Comparison of ENCODE assay signal across 8 cellular contexts in genomic region chr13:46797468-46798237, GRCh38. TPM values are rescaled to one million over a fixed set of nuclear protein-coding genes. Genes with fewer than 3 reads are reported as not detected.
DNase-seq lines count a peak whose midpoint lies in the region; ATAC-seq, FAIRE-seq and TF ChIP-seq lines count a peak whose summit lies in the region.

No MANE protein-coding gene starts in this region.

- no peaks in the 10 kb centered on the region for H3K27me3 ChIP-seq in HUES6 (ENCODE audit: control insufficient read depth, insufficient read depth, low read length)
- H3K27me3 ChIP-seq in GM12878 (replicated peaks in 1 of 2; ENCODE audit: control insufficient read depth in 2 of 2, insufficient read depth in 2 of 2, low read length in 1 of 2), result no peaks in the 10 kb centered on the region
- H3K27me3 ChIP-seq in tibial artery, result no peaks in the 10 kb centered on the region

- peak overlapping the region; percentile 98 for H2AFZ ChIP-seq in GM12878 (ENCODE audit: control insufficient read depth, low read depth, low read length)

- intact Hi-C loops in GM12878 (cut with micrococcal nuclease; ENCODE audit: unreplicated experiment) (no loop called here), lower leg skin (cut with DNase I; ENCODE audit: low total_unique reads) (loop anchor here (10.0 kb wide), 1 partner anchor 1237 kb away; the partner anchor contains the start of gene NUDT15), tibial artery (cut with DNase I; ENCODE audit: low total_unique reads) (loop anchor here (10.0 kb wide), 1 partner anchor 287 kb away; no protein-coding TSS in a partner anchor)

- H3K36me3 ChIP-seq in HUES6 (ENCODE audit: control insufficient read depth, insufficient read depth, low read length), result no peaks in the 10 kb centered on the region
- H3K36me3 ChIP-seq in GM12878 (ENCODE audit: control insufficient read depth in 2 of 2, insufficient read depth in 2 of 2, low read length in 1 of 2), result no peaks in the 10 kb centered on the region
- H3K36me3 ChIP-seq in tibial artery, result no peaks in the 10 kb centered on the region

- TF ChIP-seq CTCF in A549 (IDR thresholded peaks at IDR 0.05) (no peak), GM12878 (IDR thresholded peaks at IDR 0.05 in 2 of 3, conservative IDR thresholded peaks at IDR 0.05 in 1 of 3; ENCODE audit: control insufficient read depth in 2 of 3, extremely low read depth in 1 of 3, insufficient read depth in 1 of 3, low read depth in 3 of 3, low read length in 3 of 3) (no peak), lower leg skin (IDR thresholded peaks at IDR 0.05) (no peak), tibial artery (IDR thresholded peaks at IDR 0.05) (no peak)

- no peaks in the 10 kb centered on the region for H4K20me1 ChIP-seq in GM12878 (ENCODE audit: control insufficient read depth, insufficient read depth)

- in situ Hi-C loops in GM12878 (cut with MboI), result no loop called here

- CTCF ChIA-PET in A549 (lab: Yijun Ruan, JAX) (no interaction called here), GM12878 (lab: Yijun Ruan, JAX) (interaction anchor here (1.1 to 1.5 kb wide), 2 partner anchors 20 to 32 kb away, joined by 3 read pairs; no protein-coding TSS in a partner anchor)

- WGBS in A549 (ENCODE audit: missing lambda C conversion rate), result 59% methylated on average over 11 of the region's 11 CpGs
- WGBS in GM12878 (ENCODE audit: insufficient coverage, insufficient replicate concordance, low lambda C conversion rate, missing lambda C conversion rate), result 53% methylated on average over 11 of the region's 11 CpGs
- 24 to 37% methylated on average over 10 to 11 of the region's 11 CpGs for WGBS in lower leg skin, 2 donors

- peaks cover 32% of the 10 kb centered on the region for H3K79me2 ChIP-seq in GM12878 (ENCODE audit: control insufficient read depth, insufficient read depth, low read length)

- SMC1A ChIA-PET in GM12878 (lab: Charles Lee; ENCODE audit: uncharacterized antibody, unreplicated experiment), result interaction anchor here (0.7 kb wide), 1 partner anchor 559 kb away, joined by 3 read pairs; no protein-coding TSS in a partner anchor

- ATAC-seq in A549 (no peak), GM12878 (no peak), GM21723 (IDR thresholded peaks at IDR 0.05; ENCODE audit: unreplicated experiment) (no peak), GM21619 (IDR thresholded peaks at IDR 0.05; ENCODE audit: unreplicated experiment) (no peak)

- BruUV-seq in GM12878 (replicated peaks; lab: Mats Ljungman, UMichigan), result no TSS peak

- no peaks in the 10 kb centered on the region for H3K9me3 ChIP-seq in A549
- no peaks in the 10 kb centered on the region for H3K9me3 ChIP-seq in HUES6 (ENCODE audit: control insufficient read depth, insufficient read depth, low read depth, low read length)
- H3K9me3 ChIP-seq in GM12878 (replicated peaks; ENCODE audit: control insufficient read depth, insufficient read depth, low read length), result no peaks in the 10 kb centered on the region
- H3K9me3 ChIP-seq in tibial artery, result no peaks in the 10 kb centered on the region

- H3K27ac ChIP-seq in A549 (peak overlapping the region; percentile 95 to 98), HUES6 (ENCODE audit: low read depth, low read length) (peak overlapping the region; percentile 52; the same call in 1 of the 2 replicates), GM12878 (ENCODE audit: control insufficient read depth, insufficient read depth) (peak overlapping the region; percentile 91), tibial artery (peak overlapping the region; percentile 93 to 96)

- no peak for DNase-seq in A549 (ENCODE audit: low read depth in 1 of 2, low spot score in 1 of 2)
- DNase-seq in GM12878 (ENCODE audit: low read depth, low spot score), result no peak
- no peak for DNase-seq in lower leg skin (ENCODE audit: low spot score in 2 of 2)
- DNase-seq in tibial artery, result no peak
- no peak for DNase-seq in SIG-M5 (lab: John Stamatoyannopoulos, UW)

- no peak for TF ChIP-seq RAD21 in A549 (conservative IDR thresholded peaks at IDR 0.05 in 1 of 2, IDR thresholded peaks at IDR 0.05 in 1 of 2)
- no peak for TF ChIP-seq RAD21 in GM12878 (IDR thresholded peaks at IDR 0.05; ENCODE audit: insufficient read depth, low read depth, low read length)

- FAIRE-seq in A549 (lab: Jason Lieb, UNC), result no peak
- FAIRE-seq in GM12878 (lab: Jason Lieb, UNC), result no peak

- POLR2A ChIA-PET in A549 (lab: Yijun Ruan, JAX), result no interaction called here
- POLR2A ChIA-PET in GM12878 (lab: Charles Lee), result interaction anchor here (0.9 kb wide), 1 partner anchor 9 kb away, joined by 3 read pairs; no protein-coding TSS in a partner anchor

- H3K4me3 ChIP-seq in A549, result peak overlapping the region; percentile 89
- H3K4me3 ChIP-seq in HUES6 (ENCODE audit: low read depth, low read length), result peak overlapping the region; percentile 95
- peak overlapping the region; percentile 82; the same call in 1 of the 2 replicates for H3K4me3 ChIP-seq in GM12878
- H3K4me3 ChIP-seq in lower leg skin (ENCODE audit: low read depth, poor library complexity, severe bottlenecking), result peak overlapping the region; percentile 74
- H3K4me3 ChIP-seq in tibial artery, result peak overlapping the region; percentile 76 to 80

- RAD21 ChIA-PET in GM12878 (lab: Charles Lee; ENCODE audit: unreplicated experiment), result no interaction called here

- H3K4me2 ChIP-seq in A549 (peak overlapping the region; percentile 94), GM12878 (ENCODE audit: control insufficient read depth, insufficient read depth) (peak overlapping the region; percentile 95)

- peak overlapping the region; percentile 79 for H3K9ac ChIP-seq in HUES6 (ENCODE audit: low read length)
- H3K9ac ChIP-seq in GM12878 (ENCODE audit: control insufficient read depth, insufficient read depth, low read length), result peak overlapping the region; percentile 95; the same call in 1 of the 2 replicates

- TF ChIP-seq POLR2A in A549 (IDR thresholded peaks at IDR 0.05; ENCODE audit: low read length), result no peak
- no peak for TF ChIP-seq POLR2A in GM12878 (IDR thresholded peaks at IDR 0.05; ENCODE audit: low read depth, low read length)
- no peak for TF ChIP-seq POLR2A in lower leg skin (IDR thresholded peaks at IDR 0.05)

- TF ChIP-seq EP300 in A549 (IDR thresholded peaks at IDR 0.05), result no peak
- no peak for TF ChIP-seq EP300 in GM12878 (IDR thresholded peaks at IDR 0.05; ENCODE audit: borderline replicate concordance in 1 of 2, control insufficient read depth in 1 of 2, low read depth in 2 of 2, low read length in 2 of 2)

- H3K4me1 ChIP-seq in A549 (peaks cover 14% of the 10 kb centered on the region; the same call in 1 of the 3 replicates), HUES6 (ENCODE audit: control insufficient read depth, insufficient read depth, low read length) (peaks cover 22% of the 10 kb centered on the region), GM12878 (ENCODE audit: control insufficient read depth, insufficient read depth, low read length) (no peaks in the 10 kb centered on the region; the same call in 1 of the 2 replicates), tibial artery (peaks cover 0 to 52% (median 27%) of the 10 kb centered on the region in 4 donors)

TF ChIP-seq in A549, 52 proteins besides CTCF, POLR2A, EP300 and RAD21 (continues in another document):
- TF ChIP-seq MAX (IDR thresholded peaks at IDR 0.05), result no peak

TF ChIP-seq in GM12878, 131 proteins besides CTCF, POLR2A, EP300 and RAD21 (continues in another document):
- TF ChIP-seq TCF7 (IDR thresholded peaks at IDR 0.05; ENCODE audit: borderline replicate concordance) (no peak), ATF7 (IDR thresholded peaks at IDR 0.05; ENCODE audit: low read depth) (no peak)

RNA-seq across cellular contexts. Expression of gene ESD, which starts 0.7 kb away (rescaled TPM):
- polyA plus RNA-seq in A549 (2011; rRNA removed) (122 and 147 TPM in 2 replicates), A549 (2017; fragmentation: RNase III; extraction: RNeasy Plus Mini Kit Qiagen cat#74134 plus additional on column Dnase treatment) (107 to 116 TPM (median 111 TPM) in 3 replicates), GM12878 (2011; rRNA removed) (135 and 181 TPM in 2 replicates), GM12878 (2014; fragmentation: Illumina TruSeq; extraction: Trizol) (211 and 284 TPM in 2 replicates), GM12878 (2014; fragmentation: Nextera tagmentation; extraction: Ambion mirVana) (100 to 1,000 TPM; 298 to 387 TPM), GM12878 (2014; rRNA removed) (122 and 139 TPM in 2 replicates), GM12878 (2016; fragmentation: Nextera tagmentation; extraction: Ambion mirVana) (100 to 1,000 TPM; 220 to 227 TPM)
- polyA plus RNA-seq in A549 (2012; cell fraction: cytosol; rRNA removed), result 36.8 and 41.6 TPM in 2 replicates
- polyA plus RNA-seq in A549 (2012; cell fraction: nucleus; rRNA removed), result 14.8 and 19.1 TPM in 2 replicates
- polyA minus RNA-seq in A549 (2011; rRNA and poly(A)+ RNA removed), result 20.6 and 22.6 TPM in 2 replicates
- total RNA-seq in GM12878 (2013; cell fraction: nucleolus; rRNA removed), result 36.4 and 41.2 TPM in 2 replicates
- total RNA-seq in GM12878 (2014; rRNA removed) (142 and 149 TPM in 2 replicates), GM12878 (2014; rRNA removed; fragmentation: Illumina TruSeq; extraction: Trizol) (179 and 182 TPM in 2 replicates), GM12878 (2021) (105 and 112 TPM in 2 replicates), lower leg skin (10 to 100 TPM; 63.7 to 84.5 (median 76.1) TPM)
- 93.7 TPM for polyA plus RNA-seq in GM12878 (2011; ENCODE audit: low read depth)
- 64.0 and 68.1 TPM in 2 replicates for polyA plus RNA-seq in GM12878 (2011; cell fraction: cytosol; rRNA removed)
- polyA plus RNA-seq in GM12878 (2011; cell fraction: nucleus; rRNA removed), result 46.6 and 48.1 TPM in 2 replicates
- polyA plus RNA-seq in GM12878 (2012), result 90.0 and 114 TPM in 2 replicates
- polyA minus RNA-seq in GM12878 (2011; rRNA and poly(A)+ RNA removed), result 60.5 and 67.9 TPM in 2 replicates
- 19.2 and 34.4 TPM in 2 replicates for polyA minus RNA-seq in GM12878 (2011; cell fraction: cytosol; rRNA and poly(A)+ RNA removed)
- 20.2 and 25.4 TPM in 2 replicates for polyA minus RNA-seq in GM12878 (2011; cell fraction: nucleus; rRNA and poly(A)+ RNA removed)

Comparison
In these comparisons a context has a peak if more than half of its experiments do, and no peak if none do; other contexts are left out.
1. Of the 24 proteins assayed by ChIP-seq in both GM12878 and A549: peak only in GM12878: none; only in A549: REST; in both: none; in neither: 23.